1 cellular context compared by ENCODE assay signal in the genomic region with DNA sequence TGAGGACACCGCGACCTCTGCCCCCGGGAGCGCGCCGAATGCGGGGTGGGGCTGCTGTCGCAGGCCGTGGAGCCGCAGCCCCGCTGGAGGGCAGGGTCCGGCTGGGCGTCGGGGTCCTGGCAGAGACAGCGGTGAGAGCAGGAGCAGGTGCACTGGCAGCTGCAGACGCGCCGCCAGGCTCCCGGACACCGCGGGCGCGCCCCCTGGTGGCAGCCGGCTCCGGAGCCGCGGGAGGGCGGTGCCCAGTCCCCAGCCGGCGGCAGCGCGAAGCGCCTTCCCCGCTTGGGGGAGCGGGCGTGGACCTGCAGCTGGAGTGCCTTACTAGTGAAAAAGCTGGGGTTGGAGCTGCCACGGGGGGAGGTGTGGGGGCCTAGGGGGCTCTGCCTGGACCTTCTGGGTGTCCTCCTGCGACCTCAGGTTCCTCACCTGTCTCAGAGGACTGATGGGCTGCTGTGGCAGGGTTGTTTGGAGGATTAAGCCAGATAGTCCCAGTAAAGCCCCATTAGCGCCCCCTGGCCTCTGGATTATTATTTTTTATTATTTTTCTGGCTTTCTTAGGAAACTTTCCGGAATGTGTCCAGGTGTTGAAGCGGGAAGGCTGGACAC.
TF ChIP-seq lines count a peak whose summit lies in the region.

No MANE protein-coding gene starts in this region.

TF ChIP-seq in K562, 482 proteins besides CTCF, POLR2A, EP300 and RAD21 (continued from another document):
- peak; percentile 46; the same call in 1 of the 2 replicates for TF ChIP-seq L3MBTL2 (IDR thresholded peaks at IDR 0.05)
- peak; percentile 23; the same call in 1 of the 2 replicates for TF ChIP-seq CREM (IDR thresholded peaks at IDR 0.05; ENCODE audit: low read depth)
- peak; percentile 22; the same call in 1 of the 2 replicates for TF ChIP-seq CXXC5 (CRISPR knock-in tag; IDR thresholded peaks at IDR 0.05)
- peak; percentile 59 for TF ChIP-seq FIP1L1 (IDR thresholded peaks at IDR 0.05; ENCODE audit: low read depth, low read length, poor library complexity, severe bottlenecking)
- TF ChIP-seq CTBP1 (IDR thresholded peaks at IDR 0.05; ENCODE audit: borderline replicate concordance) = peak; percentile 25; the same call in 1 of the 2 replicates
- peak; percentile 58 for TF ChIP-seq RB1 (IDR thresholded peaks at IDR 0.05; ENCODE audit: low read depth)
- TF ChIP-seq ZBTB7A (IDR thresholded peaks at IDR 0.05; ENCODE audit: borderline replicate concordance, control insufficient read depth, low read depth, low read length) = peak; percentile 29; the same call in 1 of the 2 replicates
TF ChIP-seq in K562: peak in this region for 15; not testable (repeated sequence) for 467.
